In genomic region chr19:2944775-2945574, GRCh38 we compare ENCODE assay signal across 1 cellular context.
TF ChIP-seq lines count a peak whose summit lies in the region.

Gene ZNF77, minus strand, starts transcription at chr19:2944971. Its CDS starts 131 bp downstream, at chr19:2944840.

TF ChIP-seq in HepG2, 621 proteins besides CTCF, POLR2A, EP300 and RAD21 (continued from another document and continues in another):
- peak; percentile 21; the same call in 1 of the 2 replicates for TF ChIP-seq ZNF142 (CRISPR knock-in tag; IDR thresholded peaks at IDR 0.05)
- 0 out of 2 replicates have a peak, but pooled peaks have one; percentile 9 for TF ChIP-seq KLF6 (CRISPR knock-in tag; IDR thresholded peaks at IDR 0.05)
- no peak for TF ChIP-seq ZZZ3 (CRISPR knock-in tag; IDR thresholded peaks at IDR 0.05; ENCODE audit: borderline replicate concordance)
- TF ChIP-seq, protein P1, sequence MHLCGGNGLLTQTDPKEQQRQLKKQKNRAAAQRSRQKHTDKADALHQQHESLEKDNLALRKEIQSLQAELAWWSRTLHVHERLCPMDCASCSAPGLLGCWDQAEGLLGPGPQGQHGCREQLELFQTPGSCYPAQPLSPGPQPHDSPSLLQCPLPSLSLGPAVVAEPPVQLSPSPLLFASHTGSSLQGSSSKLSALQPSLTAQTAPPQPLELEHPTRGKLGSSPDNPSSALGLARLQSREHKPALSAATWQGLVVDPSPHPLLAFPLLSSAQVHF (CRISPR knock-in tag; IDR thresholded peaks at IDR 0.05), result 0 out of 2 replicates have a peak, but pooled peaks have one; percentile 24
- 0 out of 2 replicates have a peak, but pooled peaks have one; percentile 67 for TF ChIP-seq ZNF772 (CRISPR knock-in tag; IDR thresholded peaks at IDR 0.05)
- TF ChIP-seq, protein P2, sequence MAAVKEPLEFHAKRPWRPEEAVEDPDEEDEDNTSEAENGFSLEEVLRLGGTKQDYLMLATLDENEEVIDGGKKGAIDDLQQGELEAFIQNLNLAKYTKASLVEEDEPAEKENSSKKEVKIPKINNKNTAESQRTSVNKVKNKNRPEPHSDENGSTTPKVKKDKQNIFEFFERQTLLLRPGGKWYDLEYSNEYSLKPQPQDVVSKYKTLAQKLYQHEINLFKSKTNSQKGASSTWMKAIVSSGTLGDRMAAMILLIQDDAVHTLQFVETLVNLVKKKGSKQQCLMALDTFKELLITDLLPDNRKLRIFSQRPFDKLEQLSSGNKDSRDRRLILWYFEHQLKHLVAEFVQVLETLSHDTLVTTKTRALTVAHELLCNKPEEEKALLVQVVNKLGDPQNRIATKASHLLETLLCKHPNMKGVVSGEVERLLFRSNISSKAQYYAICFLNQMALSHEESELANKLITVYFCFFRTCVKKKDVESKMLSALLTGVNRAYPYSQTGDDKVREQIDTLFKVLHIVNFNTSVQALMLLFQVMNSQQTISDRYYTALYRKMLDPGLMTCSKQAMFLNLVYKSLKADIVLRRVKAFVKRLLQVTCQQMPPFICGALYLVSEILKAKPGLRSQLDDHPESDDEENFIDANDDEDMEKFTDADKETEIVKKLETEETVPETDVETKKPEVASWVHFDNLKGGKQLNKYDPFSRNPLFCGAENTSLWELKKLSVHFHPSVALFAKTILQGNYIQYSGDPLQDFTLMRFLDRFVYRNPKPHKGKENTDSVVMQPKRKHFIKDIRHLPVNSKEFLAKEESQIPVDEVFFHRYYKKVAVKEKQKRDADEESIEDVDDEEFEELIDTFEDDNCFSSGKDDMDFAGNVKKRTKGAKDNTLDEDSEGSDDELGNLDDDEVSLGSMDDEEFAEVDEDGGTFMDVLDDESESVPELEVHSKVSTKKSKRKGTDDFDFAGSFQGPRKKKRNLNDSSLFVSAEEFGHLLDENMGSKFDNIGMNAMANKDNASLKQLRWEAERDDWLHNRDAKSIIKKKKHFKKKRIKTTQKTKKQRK (IDR thresholded peaks at IDR 0.05; ENCODE audit: low read length), result peak; percentile 79
- TF ChIP-seq, protein P3, sequence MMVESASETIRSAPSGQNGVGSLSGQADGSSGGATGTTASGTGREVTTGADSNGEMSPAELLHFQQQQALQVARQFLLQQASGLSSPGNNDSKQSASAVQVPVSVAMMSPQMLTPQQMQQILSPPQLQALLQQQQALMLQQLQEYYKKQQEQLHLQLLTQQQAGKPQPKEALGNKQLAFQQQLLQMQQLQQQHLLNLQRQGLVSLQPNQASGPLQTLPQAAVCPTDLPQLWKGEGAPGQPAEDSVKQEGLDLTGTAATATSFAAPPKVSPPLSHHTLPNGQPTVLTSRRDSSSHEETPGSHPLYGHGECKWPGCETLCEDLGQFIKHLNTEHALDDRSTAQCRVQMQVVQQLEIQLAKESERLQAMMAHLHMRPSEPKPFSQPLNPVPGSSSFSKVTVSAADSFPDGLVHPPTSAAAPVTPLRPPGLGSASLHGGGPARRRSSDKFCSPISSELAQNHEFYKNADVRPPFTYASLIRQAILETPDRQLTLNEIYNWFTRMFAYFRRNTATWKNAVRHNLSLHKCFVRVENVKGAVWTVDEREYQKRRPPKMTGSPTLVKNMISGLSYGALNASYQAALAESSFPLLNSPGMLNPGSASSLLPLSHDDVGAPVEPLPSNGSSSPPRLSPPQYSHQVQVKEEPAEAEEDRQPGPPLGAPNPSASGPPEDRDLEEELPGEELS (CRISPR knock-in tag; IDR thresholded peaks at IDR 0.05), result 0 out of 2 replicates have a peak, but pooled peaks have one; percentile 11
- TF ChIP-seq SIX4 (CRISPR knock-in tag; IDR thresholded peaks at IDR 0.05), result no peak
- TF ChIP-seq MIXL1 (CRISPR knock-in tag; IDR thresholded peaks at IDR 0.05), result no peak
- TF ChIP-seq SSRP1 (CRISPR knock-in tag; IDR thresholded peaks at IDR 0.05), result 0 out of 2 replicates have a peak, but pooled peaks have one; percentile 23
- no peak for TF ChIP-seq ZNF557 (CRISPR knock-in tag; IDR thresholded peaks at IDR 0.05)
- TF ChIP-seq FIP1L1 (IDR thresholded peaks at IDR 0.05; ENCODE audit: borderline replicate concordance, insufficient read depth, low read depth, low read length), result no peak
- TF ChIP-seq BRD4 (CRISPR knock-in tag; IDR thresholded peaks at IDR 0.05), result no peak
- TF ChIP-seq KMT2B (CRISPR knock-in tag; IDR thresholded peaks at IDR 0.05), result peak; percentile 62; the same call in 1 of the 2 replicates
- TF ChIP-seq SNAI1 (CRISPR knock-in tag; IDR thresholded peaks at IDR 0.05; ENCODE audit: borderline replicate concordance), result no peak
- TF ChIP-seq, protein P4, sequence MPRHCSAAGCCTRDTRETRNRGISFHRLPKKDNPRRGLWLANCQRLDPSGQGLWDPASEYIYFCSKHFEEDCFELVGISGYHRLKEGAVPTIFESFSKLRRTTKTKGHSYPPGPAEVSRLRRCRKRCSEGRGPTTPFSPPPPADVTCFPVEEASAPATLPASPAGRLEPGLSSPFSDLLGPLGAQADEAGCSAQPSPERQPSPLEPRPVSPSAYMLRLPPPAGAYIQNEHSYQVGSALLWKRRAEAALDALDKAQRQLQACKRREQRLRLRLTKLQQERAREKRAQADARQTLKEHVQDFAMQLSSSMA (CRISPR knock-in tag; IDR thresholded peaks at IDR 0.05), result 0 out of 2 replicates have a peak, but pooled peaks have one; percentile 13
- TF ChIP-seq MIER3 (CRISPR knock-in tag; IDR thresholded peaks at IDR 0.05; ENCODE audit: borderline replicate concordance), result no peak
- peak; percentile 89 for TF ChIP-seq AGO1 (IDR thresholded peaks at IDR 0.05; ENCODE audit: low read depth, low read length, poor library complexity, severe bottlenecking)
- 0 out of 2 replicates have a peak, but pooled peaks have one; percentile 18 for TF ChIP-seq RNF2 (conservative IDR thresholded peaks at IDR 0.05; ENCODE audit: low read depth)
- 0 out of 2 replicates have a peak, but pooled peaks have one; percentile 40 for TF ChIP-seq ZKSCAN5 (CRISPR knock-in tag; IDR thresholded peaks at IDR 0.05)
- 0 out of 2 replicates have a peak, but pooled peaks have one; percentile 16 for TF ChIP-seq ESRRA (CRISPR knock-in tag; IDR thresholded peaks at IDR 0.05; ENCODE audit: low read depth)
- TF ChIP-seq ZNF317 (CRISPR knock-in tag; IDR thresholded peaks at IDR 0.05), result no peak; the same call in 1 of the 2 replicates
- TF ChIP-seq PLSCR1 (CRISPR knock-in tag; IDR thresholded peaks at IDR 0.05; ENCODE audit: borderline replicate concordance), result no peak
- no peak for TF ChIP-seq ZNF143 (CRISPR knock-in tag; IDR thresholded peaks at IDR 0.05)
- peak; percentile 97 for TF ChIP-seq HDAC1 (CRISPR knock-in tag; IDR thresholded peaks at IDR 0.05)
- TF ChIP-seq ONECUT2 (CRISPR knock-in tag; IDR thresholded peaks at IDR 0.05), result no peak
- TF ChIP-seq, protein P5, sequence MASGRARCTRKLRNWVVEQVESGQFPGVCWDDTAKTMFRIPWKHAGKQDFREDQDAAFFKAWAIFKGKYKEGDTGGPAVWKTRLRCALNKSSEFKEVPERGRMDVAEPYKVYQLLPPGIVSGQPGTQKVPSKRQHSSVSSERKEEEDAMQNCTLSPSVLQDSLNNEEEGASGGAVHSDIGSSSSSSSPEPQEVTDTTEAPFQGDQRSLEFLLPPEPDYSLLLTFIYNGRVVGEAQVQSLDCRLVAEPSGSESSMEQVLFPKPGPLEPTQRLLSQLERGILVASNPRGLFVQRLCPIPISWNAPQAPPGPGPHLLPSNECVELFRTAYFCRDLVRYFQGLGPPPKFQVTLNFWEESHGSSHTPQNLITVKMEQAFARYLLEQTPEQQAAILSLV (CRISPR knock-in tag; IDR thresholded peaks at IDR 0.05; ENCODE audit: borderline replicate concordance), result 0 out of 2 replicates have a peak, but pooled peaks have one; percentile 21
- peak; percentile 51 for TF ChIP-seq ZNF768 (CRISPR knock-in tag; IDR thresholded peaks at IDR 0.05)
- TF ChIP-seq IRX3 (CRISPR knock-in tag; IDR thresholded peaks at IDR 0.05; ENCODE audit: borderline replicate concordance, low read depth), result no peak
- TF ChIP-seq ZBTB42 (CRISPR knock-in tag; IDR thresholded peaks at IDR 0.05), result 0 out of 2 replicates have a peak, but pooled peaks have one; percentile 39
- TF ChIP-seq SP4 (CRISPR knock-in tag; IDR thresholded peaks at IDR 0.05), result peak; percentile 93
- TF ChIP-seq, protein P6, sequence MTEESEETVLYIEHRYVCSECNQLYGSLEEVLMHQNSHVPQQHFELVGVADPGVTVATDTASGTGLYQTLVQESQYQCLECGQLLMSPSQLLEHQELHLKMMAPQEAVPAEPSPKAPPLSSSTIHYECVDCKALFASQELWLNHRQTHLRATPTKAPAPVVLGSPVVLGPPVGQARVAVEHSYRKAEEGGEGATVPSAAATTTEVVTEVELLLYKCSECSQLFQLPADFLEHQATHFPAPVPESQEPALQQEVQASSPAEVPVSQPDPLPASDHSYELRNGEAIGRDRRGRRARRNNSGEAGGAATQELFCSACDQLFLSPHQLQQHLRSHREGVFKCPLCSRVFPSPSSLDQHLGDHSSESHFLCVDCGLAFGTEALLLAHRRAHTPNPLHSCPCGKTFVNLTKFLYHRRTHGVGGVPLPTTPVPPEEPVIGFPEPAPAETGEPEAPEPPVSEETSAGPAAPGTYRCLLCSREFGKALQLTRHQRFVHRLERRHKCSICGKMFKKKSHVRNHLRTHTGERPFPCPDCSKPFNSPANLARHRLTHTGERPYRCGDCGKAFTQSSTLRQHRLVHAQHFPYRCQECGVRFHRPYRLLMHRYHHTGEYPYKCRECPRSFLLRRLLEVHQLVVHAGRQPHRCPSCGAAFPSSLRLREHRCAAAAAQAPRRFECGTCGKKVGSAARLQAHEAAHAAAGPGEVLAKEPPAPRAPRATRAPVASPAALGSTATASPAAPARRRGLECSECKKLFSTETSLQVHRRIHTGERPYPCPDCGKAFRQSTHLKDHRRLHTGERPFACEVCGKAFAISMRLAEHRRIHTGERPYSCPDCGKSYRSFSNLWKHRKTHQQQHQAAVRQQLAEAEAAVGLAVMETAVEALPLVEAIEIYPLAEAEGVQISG (CRISPR knock-in tag; IDR thresholded peaks at IDR 0.05), result peak; percentile 71
- peak; percentile 99 for TF ChIP-seq CREB1 (IDR thresholded peaks at IDR 0.05)
- peak; percentile 94 for TF ChIP-seq CREB1 (CRISPR knock-in tag; IDR thresholded peaks at IDR 0.05)
- TF ChIP-seq E2F1 (CRISPR knock-in tag; IDR thresholded peaks at IDR 0.05), result peak; percentile 47; the same call in 1 of the 2 replicates
- peak; percentile 93 for TF ChIP-seq RBM39 (IDR thresholded peaks at IDR 0.05; ENCODE audit: low read depth, low read length, poor library complexity, severe bottlenecking)
